8 cellular contexts compared by ENCODE assay signal in genomic region chr10:103481974-103482531, GRCh38. TPM values are rescaled to one million over a fixed set of nuclear protein-coding genes. Genes with fewer than 3 reads are reported as not detected.
A peak's percentile ranks its signal among the peaks of the same experiment; 100 is the strongest.
DNase-seq lines count a peak whose midpoint lies in the region; ATAC-seq lines count a peak whose summit lies in the region.

No MANE protein-coding gene starts in this region.

- DNase-seq in activated T-cell treated with anti-CD3 and anti-CD28 coated beads, Interleukin-2, amount 50 U/mL, for 72 hours = peak; percentile 29 to 43
- DNase-seq in activated T-cell treated with anti-CD3 and anti-CD28 coated beads, Interleukin-2, amount 50 U/mL, for 1 hour = no peak
- peak; percentile 55 for DNase-seq in NCI-H748 (lab: John Stamatoyannopoulos, UW; ENCODE audit: unreplicated experiment)
- peak; percentile 69 for DNase-seq in astrocyte of the hippocampus (ENCODE audit: low read depth, low spot score)
- DNase-seq in iPS-NIHi11 (ENCODE audit: low spot score) = peak; percentile 60
- DNase-seq in stimulated activated naive CD8-positive, alpha-beta T cell treated with anti-CD3 and anti-CD28 coated beads, Interleukin-15, amount 100 ng/mL, for 72 hours = peak; percentile 35 to 37

- no peaks in the 10 kb centered on the region for H3K9me3 Mint-ChIP-seq in activated T-cell treated with anti-CD3 and anti-CD28 coated beads, Interleukin-2, amount 50 U/mL, for 72 hours
- H3K9me3 Mint-ChIP-seq in stimulated activated naive CD8-positive, alpha-beta T cell treated with anti-CD3 and anti-CD28 coated beads, Interleukin-15, amount 100 ng/mL, for 72 hours = no peaks in the 10 kb centered on the region

- H3K4me3 Mint-ChIP-seq in activated T-cell treated with anti-CD3 and anti-CD28 coated beads, Interleukin-2, amount 50 U/mL, for 72 hours = no peak overlapping the region
- no peak overlapping the region for H3K4me3 Mint-ChIP-seq in stimulated activated naive CD8-positive, alpha-beta T cell treated with anti-CD3 and anti-CD28 coated beads, Interleukin-15, amount 100 ng/mL, for 72 hours

- no peaks in the 10 kb centered on the region for H3K36me3 Mint-ChIP-seq in activated T-cell treated with anti-CD3 and anti-CD28 coated beads, Interleukin-2, amount 50 U/mL, for 72 hours (ENCODE audit: insufficient read depth in 2 of 2)

- H3K4me1 Mint-ChIP-seq in activated T-cell treated with anti-CD3 and anti-CD28 coated beads, Interleukin-2, amount 50 U/mL, for 72 hours (ENCODE audit: low read depth) = no peaks in the 10 kb centered on the region
- H3K4me1 Mint-ChIP-seq in stimulated activated naive CD8-positive, alpha-beta T cell treated with anti-CD3 and anti-CD28 coated beads, Interleukin-15, amount 100 ng/mL, for 72 hours = peaks cover 6% of the 10 kb centered on the region

- peak; percentile 79 for ATAC-seq in activated T-cell treated with anti-CD3 and anti-CD28 coated beads, Interleukin-2, amount 50 U/mL, for 72 hours (replicated peaks in 1 of 2)
- peak; percentile 52 for ATAC-seq in HG02678 (IDR thresholded peaks at IDR 0.05; ENCODE audit: unreplicated experiment)
- ATAC-seq in stimulated activated naive CD8-positive, alpha-beta T cell treated with anti-CD3 and anti-CD28 coated beads, Interleukin-15, amount 100 ng/mL, for 72 hours = peak; percentile 85
- no peak for ATAC-seq in GM19023 (IDR thresholded peaks at IDR 0.05; ENCODE audit: unreplicated experiment)

- no peak overlapping the region for H3K27ac Mint-ChIP-seq in activated T-cell treated with anti-CD3 and anti-CD28 coated beads, Interleukin-2, amount 50 U/mL, for 72 hours
- no peak overlapping the region for H3K27ac Mint-ChIP-seq in stimulated activated naive CD8-positive, alpha-beta T cell treated with anti-CD3 and anti-CD28 coated beads, Interleukin-15, amount 100 ng/mL, for 72 hours

- no peaks in the 10 kb centered on the region for H3K27me3 Mint-ChIP-seq in activated T-cell treated with anti-CD3 and anti-CD28 coated beads, Interleukin-2, amount 50 U/mL, for 72 hours (ENCODE audit: low read depth)
- H3K27me3 Mint-ChIP-seq in stimulated activated naive CD8-positive, alpha-beta T cell treated with anti-CD3 and anti-CD28 coated beads, Interleukin-15, amount 100 ng/mL, for 72 hours = no peaks in the 10 kb centered on the region

RNA-seq across cellular contexts. Expression of gene CALHM3, which starts 3.0 kb away (rescaled TPM):
- total RNA-seq in activated T-cell treated with anti-CD3 and anti-CD28 coated beads, Interleukin-2, amount 50 U/mL, for 72 hours = not detected

RNA-seq across cellular contexts. Expression of gene NEURL1, which starts 11.5 kb away (rescaled TPM):
- total RNA-seq in activated T-cell treated with anti-CD3 and anti-CD28 coated beads, Interleukin-2, amount 50 U/mL, for 72 hours = 1 to 10 TPM; 2.5 to 3.5 TPM

RNA-seq across cellular contexts. Expression of gene CALHM1, which starts 23.4 kb away (rescaled TPM):
- not detected for total RNA-seq in activated T-cell treated with anti-CD3 and anti-CD28 coated beads, Interleukin-2, amount 50 U/mL, for 72 hours

RNA-seq across cellular contexts. Expression of gene CALHM2, which starts 29.9 kb away (rescaled TPM):
- total RNA-seq in activated T-cell treated with anti-CD3 and anti-CD28 coated beads, Interleukin-2, amount 50 U/mL, for 72 hours = 10 to 100 TPM; 11.6 to 18.8 TPM
